8 cellular contexts compared by ENCODE assay signal in the genomic region with DNA sequence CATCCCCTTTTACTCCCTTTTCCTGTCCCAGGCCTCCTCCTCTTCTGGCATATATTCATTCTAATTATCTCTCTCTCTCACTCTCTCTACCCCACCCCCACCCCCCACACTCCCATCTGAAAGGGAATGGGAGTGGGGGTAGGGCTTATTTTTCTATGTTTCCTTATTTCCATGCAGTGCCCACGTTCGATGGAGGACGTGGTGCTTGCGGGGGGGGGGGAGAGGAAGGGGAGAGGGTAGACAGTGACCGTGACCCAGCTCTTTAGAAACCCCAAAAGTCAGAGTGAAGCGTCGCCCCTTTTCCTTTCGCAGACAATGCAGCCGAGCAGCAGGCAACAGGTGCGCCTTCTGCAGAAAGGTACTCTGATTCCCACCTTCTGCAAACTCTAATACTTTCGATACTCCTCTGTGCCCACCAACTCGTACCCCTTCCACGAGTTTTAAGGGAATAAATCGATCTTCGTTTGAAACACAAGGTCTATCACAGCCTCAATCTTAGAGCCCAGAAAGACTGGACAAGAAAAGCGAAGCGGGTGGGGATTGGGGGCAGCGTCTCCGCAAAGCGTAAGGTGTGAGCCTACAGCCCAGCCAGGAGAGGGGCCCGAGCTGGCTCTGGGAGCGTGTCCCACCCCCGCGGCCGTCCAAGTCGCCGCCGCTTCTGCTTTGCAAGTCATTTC. TPM values are rescaled to one million over a fixed set of nuclear protein-coding genes. Genes with fewer than 3 reads are reported as not detected.
A peak's percentile ranks its signal among the peaks of the same experiment; 100 is the strongest.
DNase-seq lines count a peak whose midpoint lies in the region; ATAC-seq and TF ChIP-seq lines count a peak whose summit lies in the region.

No MANE protein-coding gene starts in this region.

- peaks cover 55% of the 10 kb centered on the region for H3K27me3 Mint-ChIP-seq in activated naive CD4-positive, alpha-beta T cell treated with anti-CD3 and anti-CD28 coated beads, Interleukin-2, amount 10 ng/mL, durations not matched to agents 7 days and 5 days

- peak overlapping the region; percentile 92 for H3K9ac ChIP-seq in smooth muscle cell (ENCODE audit: low read depth)

- H3K36me3 ChIP-seq in hepatocyte (replicated peaks; ENCODE audit: insufficient read depth, low read depth) (no peaks in the 10 kb centered on the region), smooth muscle cell (ENCODE audit: low read depth) (no peaks in the 10 kb centered on the region)

- H3K27me3 ChIP-seq in hepatocyte: peaks cover 28% of the 10 kb centered on the region
- peaks cover 31% of the 10 kb centered on the region for H3K27me3 ChIP-seq in smooth muscle cell (ENCODE audit: low read depth)

- no peak for TF ChIP-seq CTCF in hepatocyte (IDR thresholded peaks at IDR 0.05; ENCODE audit: poor library complexity)
- no peak for TF ChIP-seq CTCF in smooth muscle cell (IDR thresholded peaks at IDR 0.05; ENCODE audit: borderline replicate concordance, insufficient read depth, poor library complexity, severe bottlenecking)

- DNase-seq in DMS153 (lab: John Stamatoyannopoulos, UW) (peak; percentile 32), DMS153 treated with DMSO at 0.1 percent for 48 hours (lab: John Stamatoyannopoulos, UW; ENCODE audit: unreplicated experiment) (no peak), hepatocyte (ENCODE audit: low spot score) (no peak), smooth muscle cell (lab: John Stamatoyannopoulos, UW; ENCODE audit: unreplicated experiment) (no peak), occipital lobe (lab: John Stamatoyannopoulos, UW) (no peak)
- peak; percentile 36 for DNase-seq in activated naive CD4-positive, alpha-beta T cell treated with anti-CD3 and anti-CD28 coated beads, Interleukin-2, amount 10 ng/mL, durations not matched to agents 7 days and 5 days

- H3K9me2 ChIP-seq in hepatocyte (replicated peaks; ENCODE audit: insufficient read depth): no peaks in the 10 kb centered on the region

- WGBS in hepatocyte (ENCODE audit: low lambda C conversion rate, missing lambda C conversion rate): 2% methylated on average over 24 of the region's 28 CpGs
- 2% methylated on average over 25 of the region's 28 CpGs for WGBS in smooth muscle cell (ENCODE audit: low lambda C conversion rate)

- peak; percentile 16 for ATAC-seq in GM21447 (IDR thresholded peaks at IDR 0.05; ENCODE audit: unreplicated experiment)

- CTCF ChIA-PET in activated naive CD4-positive, alpha-beta T cell treated with anti-CD3 and anti-CD28 coated beads, Interleukin-2, amount 10 ng/mL, durations not matched to agents 7 days and 5 days (lab: Charles Lee): interaction anchor here (2.3 to 3.0 kb wide), 3 partner anchors 10 to 255 kb away, joined by 9 to 35 read pairs (median 15); no protein-coding TSS in a partner anchor

- H2AFZ ChIP-seq in hepatocyte (peak overlapping the region; percentile 79), smooth muscle cell (ENCODE audit: low read depth) (peak overlapping the region; percentile 86)

- H3F3A ChIP-seq in smooth muscle cell (ENCODE audit: low read depth): peaks cover 9% of the 10 kb centered on the region

- H4K20me1 ChIP-seq in hepatocyte (ENCODE audit: insufficient read depth, poor library complexity, severe bottlenecking) (no peaks in the 10 kb centered on the region), smooth muscle cell (ENCODE audit: low read depth) (peaks cover 13% of the 10 kb centered on the region)

- H3K79me2 ChIP-seq in hepatocyte: peaks cover 15% of the 10 kb centered on the region
- no peaks in the 10 kb centered on the region for H3K79me2 ChIP-seq in smooth muscle cell (ENCODE audit: low read depth)

- no peak for TF ChIP-seq EP300 in Ishikawa (IDR thresholded peaks at IDR 0.05; ENCODE audit: borderline replicate concordance)

- H3K36me3 Mint-ChIP-seq in activated naive CD4-positive, alpha-beta T cell treated with anti-CD3 and anti-CD28 coated beads, Interleukin-2, amount 10 ng/mL, durations not matched to agents 7 days and 5 days: peaks cover 2% of the 10 kb centered on the region

- peaks cover 52% of the 10 kb centered on the region for H3K4me1 Mint-ChIP-seq in activated naive CD4-positive, alpha-beta T cell treated with anti-CD3 and anti-CD28 coated beads, Interleukin-2, amount 10 ng/mL, durations not matched to agents 7 days and 5 days

- H3K9me3 ChIP-seq in hepatocyte (ENCODE audit: low read depth) (no peaks in the 10 kb centered on the region), smooth muscle cell (replicated peaks; ENCODE audit: low read depth) (no peaks in the 10 kb centered on the region)

- no peak for TF ChIP-seq RAD21 in Ishikawa (IDR thresholded peaks at IDR 0.05; ENCODE audit: low read depth)

- peak overlapping the region; percentile 96 for H3K27ac ChIP-seq in hepatocyte
- H3K27ac ChIP-seq in smooth muscle cell (ENCODE audit: low read depth): peak overlapping the region; percentile 93

- peak overlapping the region; percentile 90 for H3K4me2 ChIP-seq in hepatocyte
- peak overlapping the region; percentile 91 for H3K4me2 ChIP-seq in smooth muscle cell

- peak overlapping the region; percentile 91 for H3K4me3 Mint-ChIP-seq in activated naive CD4-positive, alpha-beta T cell treated with anti-CD3 and anti-CD28 coated beads, Interleukin-2, amount 10 ng/mL, durations not matched to agents 7 days and 5 days

- peak overlapping the region; percentile 93 for H3K27ac Mint-ChIP-seq in activated naive CD4-positive, alpha-beta T cell treated with anti-CD3 and anti-CD28 coated beads, Interleukin-2, amount 10 ng/mL, durations not matched to agents 7 days and 5 days

- H3K4me1 ChIP-seq in hepatocyte (ENCODE audit: insufficient read depth): peaks cover 5% of the 10 kb centered on the region
- peaks cover 13% of the 10 kb centered on the region for H3K4me1 ChIP-seq in smooth muscle cell (ENCODE audit: low read depth)

- H3K9me3 Mint-ChIP-seq in activated naive CD4-positive, alpha-beta T cell treated with anti-CD3 and anti-CD28 coated beads, Interleukin-2, amount 10 ng/mL, durations not matched to agents 7 days and 5 days: no peaks in the 10 kb centered on the region

- H3K4me3 ChIP-seq in hepatocyte (peak overlapping the region; percentile 55), smooth muscle cell (peak overlapping the region; percentile 76)

TF ChIP-seq in Ishikawa, 13 proteins besides CTCF, POLR2A, EP300 and RAD21:
- peak; percentile 28; the same call in 1 of the 2 replicates for TF ChIP-seq ZBTB7A (IDR thresholded peaks at IDR 0.05; ENCODE audit: low read depth)
- no peak for TF ChIP-seq FOXM1 (IDR thresholded peaks at IDR 0.05; ENCODE audit: borderline replicate concordance, low read depth)
TF ChIP-seq in Ishikawa: peak in this region for 1.

RNA-seq across cellular contexts. Expression of gene NR4A2, which starts 0.9 kb away (rescaled TPM):
- total RNA-seq in hepatocyte (1.7 and 2.3 TPM in 2 replicates), smooth muscle cell (6.7 and 12.3 TPM in 2 replicates), occipital lobe (7.8 TPM)
- polyA plus RNA-seq in hepatocyte (4.5 and 5.8 TPM in 2 replicates), smooth muscle cell (14.1 and 14.5 TPM in 2 replicates)

Comparison
In these comparisons a context has a peak if more than half of its experiments do, and no peak if none do; other contexts are left out.
1. DNase-seq: peak in DMS153 (single experiment) and activated naive CD4-positive, alpha-beta T cell treated with anti-CD3 and anti-CD28 coated beads, Interleukin-2, amount 10 ng/mL, durations not matched to agents 7 days and 5 days (single experiment); none in DMS153 treated with DMSO at 0.1 percent for 48 hours (single experiment), hepatocyte (single experiment), smooth muscle cell (single experiment) and occipital lobe (single experiment).